ENCODE assay signal across 16 cellular contexts in genomic region chr10:125882596-125882995, GRCh38. TPM values are rescaled to one million over a fixed set of nuclear protein-coding genes. Genes with fewer than 3 reads are reported as not detected.
DNase-seq lines count a peak whose midpoint lies in the region; ATAC-seq and TF ChIP-seq lines count a peak whose summit lies in the region.
"Had no signal": no experiment of that assay in that cellular context is flagged by ENCODE, and none has a peak within 500 bp of the region (broad histone marks: within the 10 kb centered on the region; RNA-seq: fewer than 3 reads in every experiment).

No MANE protein-coding gene starts in this region.

- H3K27ac ChIP-seq in GM23248 (no peak overlapping the region), neural progenitor cell (no peak overlapping the region)
- H3K27ac ChIP-seq: BLaER1, RWPE1 had no signal

- no peaks in the 10 kb centered on the region for H3K27me3 ChIP-seq in GM23248 (replicated peaks; ENCODE audit: insufficient read depth)
- H3K27me3 ChIP-seq in adipocyte (replicated peaks; ENCODE audit: control insufficient read depth, insufficient read depth, low read length), result no peaks in the 10 kb centered on the region
- no peaks in the 10 kb centered on the region for H3K27me3 ChIP-seq in neural progenitor cell
- H3K27me3 ChIP-seq: BLaER1 had no signal

- TF ChIP-seq CTCF in neural progenitor cell (IDR thresholded peaks at IDR 0.05), result no peak

- peaks cover 17% of the 10 kb centered on the region for H3K4me1 ChIP-seq in GM23248 (ENCODE audit: insufficient read depth)
- no peaks in the 10 kb centered on the region for H3K4me1 ChIP-seq in adipocyte (ENCODE audit: control insufficient read depth, insufficient read depth, low read length)
- peaks cover 32% of the 10 kb centered on the region for H3K4me1 ChIP-seq in neural progenitor cell
- H3K4me1 ChIP-seq: BLaER1 had no signal

- H3K27ac Mint-ChIP-seq in neural progenitor cell, result peak overlapping the region; percentile 96
- H3K27ac Mint-ChIP-seq in activated T-helper 1 cell treated with anti-CD3 and anti-CD28 coated beads, Interleukin-12 subunit alpha, Interleukin-12 subunit beta, Interleukin-2, Interleukin-4 antibody, amounts not matched to agents 30 ng/mL and 10 ng/mL and 1 ng/mL, durations not matched to agents 14 hours and 24 hours and 36 hours, result no peak overlapping the region
- H3K27ac Mint-ChIP-seq: CD8-positive, alpha-beta memory T cell had no signal

- H3K4me1 Mint-ChIP-seq in neural progenitor cell, result peaks cover 34% of the 10 kb centered on the region
- H3K4me1 Mint-ChIP-seq in activated T-helper 1 cell treated with anti-CD3 and anti-CD28 coated beads, Interleukin-12 subunit alpha, Interleukin-12 subunit beta, Interleukin-2, Interleukin-4 antibody, amounts not matched to agents 30 ng/mL and 10 ng/mL and 1 ng/mL, durations not matched to agents 14 hours and 24 hours and 36 hours (ENCODE audit: low read depth), result no peaks in the 10 kb centered on the region
- H3K4me1 Mint-ChIP-seq: CD8-positive, alpha-beta memory T cell had no signal

- ATAC-seq in stimulated activated naive CD8-positive, alpha-beta T cell treated with anti-CD3 and anti-CD28 coated beads, Interleukin-15, Interleukin-2, amounts not matched to agents 100 U/mL and 50 U/mL, for 24 hours, result no peak

- H4K20me1 ChIP-seq in GM23248 (ENCODE audit: insufficient read depth) (no peaks in the 10 kb centered on the region), neural progenitor cell (ENCODE audit: low read depth) (no peaks in the 10 kb centered on the region)
- H4K20me1 ChIP-seq: BLaER1 had no signal

- H2AFZ ChIP-seq in GM23248 (no peak overlapping the region), neural progenitor cell (replicated peaks) (no peak overlapping the region)

- H3K4me3 ChIP-seq in GM23248, result no peak overlapping the region
- no peak overlapping the region for H3K4me3 ChIP-seq in adipocyte (ENCODE audit: low read length)
- H3K4me3 ChIP-seq in neural progenitor cell, result no peak overlapping the region
- H3K4me3 ChIP-seq: BLaER1 had no signal

- no peaks in the 10 kb centered on the region for H3K9me3 ChIP-seq in GM23248 (ENCODE audit: low read depth)
- no peaks in the 10 kb centered on the region for H3K9me3 ChIP-seq in adipocyte (ENCODE audit: control insufficient read depth, low read length)
- H3K9me3 ChIP-seq in neural progenitor cell (ENCODE audit: low read depth), result no peaks in the 10 kb centered on the region

- H3K4me2 ChIP-seq in GM23248 (ENCODE audit: unreplicated experiment), result no peak overlapping the region
- peak overlapping the region; percentile 77 for H3K4me2 ChIP-seq in neural progenitor cell
- H3K4me2 ChIP-seq: BLaER1 had no signal

- no peak overlapping the region for H3K9ac ChIP-seq in GM23248
- H3K9ac ChIP-seq in adipocyte (ENCODE audit: low read length), result no peak overlapping the region
- H3K9ac ChIP-seq in neural progenitor cell, result no peak overlapping the region
- H3K9ac ChIP-seq: BLaER1 had no signal

- peaks cover 5% of the 10 kb centered on the region for H3K9me3 Mint-ChIP-seq in neural progenitor cell
- H3K9me3 Mint-ChIP-seq in activated T-helper 1 cell treated with anti-CD3 and anti-CD28 coated beads, Interleukin-12 subunit alpha, Interleukin-12 subunit beta, Interleukin-2, Interleukin-4 antibody, amounts not matched to agents 30 ng/mL and 10 ng/mL and 1 ng/mL, durations not matched to agents 14 hours and 24 hours and 36 hours, result no peaks in the 10 kb centered on the region
- H3K9me3 Mint-ChIP-seq: CD8-positive, alpha-beta memory T cell had no signal

- H3K4me3 Mint-ChIP-seq in neural progenitor cell, result no peak overlapping the region
- no peak overlapping the region for H3K4me3 Mint-ChIP-seq in activated T-helper 1 cell treated with anti-CD3 and anti-CD28 coated beads, Interleukin-12 subunit alpha, Interleukin-12 subunit beta, Interleukin-2, Interleukin-4 antibody, amounts not matched to agents 30 ng/mL and 10 ng/mL and 1 ng/mL, durations not matched to agents 14 hours and 24 hours and 36 hours
- H3K4me3 Mint-ChIP-seq: CD8-positive, alpha-beta memory T cell had no signal

- no peaks in the 10 kb centered on the region for H3K27me3 Mint-ChIP-seq in neural progenitor cell (ENCODE audit: insufficient read depth, low read depth)
- no peaks in the 10 kb centered on the region for H3K27me3 Mint-ChIP-seq in activated T-helper 1 cell treated with anti-CD3 and anti-CD28 coated beads, Interleukin-12 subunit alpha, Interleukin-12 subunit beta, Interleukin-2, Interleukin-4 antibody, amounts not matched to agents 30 ng/mL and 10 ng/mL and 1 ng/mL, durations not matched to agents 14 hours and 24 hours and 36 hours (ENCODE audit: insufficient read depth)

- no peaks in the 10 kb centered on the region for H3K9me2 ChIP-seq in GM23248 (ENCODE audit: insufficient read depth)

- WGBS in GM23248 (ENCODE audit: low coverage in 1 of 2, low lambda C conversion rate in 2 of 2, missing lambda C conversion rate in 2 of 2), 2 experiments, result 94 to 96% methylated on average over 1 of the region's 1 CpG

- in situ Hi-C loops in GM23248 (cut with MboI), result no loop called here

- H3K79me2 ChIP-seq in GM23248 (ENCODE audit: insufficient read depth), result peaks cover 66% of the 10 kb centered on the region
- peaks cover 49% of the 10 kb centered on the region for H3K79me2 ChIP-seq in neural progenitor cell (ENCODE audit: low read depth)

- H3K36me3 ChIP-seq in GM23248 (ENCODE audit: low read depth) (no peaks in the 10 kb centered on the region), adipocyte (ENCODE audit: control insufficient read depth, insufficient read depth, low read length, severe bottlenecking) (peaks cover 32% of the 10 kb centered on the region), neural progenitor cell (no peaks in the 10 kb centered on the region)

- DNase-seq in GM23248 (peak; percentile 17), adipocyte (ENCODE audit: low read depth) (peak; percentile 11), fibroblast of peridontal ligament (ENCODE audit: extremely low read depth) (peak; percentile 23), neural progenitor cell (ENCODE audit: low spot score) (no peak), NAMALWA (ENCODE audit: low spot score) (no peak)
- DNase-seq in activated T-helper 1 cell treated with anti-CD3 and anti-CD28 coated beads, Interleukin-12 subunit alpha, Interleukin-12 subunit beta, Interleukin-2, Interleukin-4 antibody, amounts not matched to agents 30 ng/mL and 10 ng/mL and 1 ng/mL, durations not matched to agents 14 hours and 24 hours and 36 hours (ENCODE audit: low spot score), result no peak
- no peak for DNase-seq in stimulated activated naive CD8-positive, alpha-beta T cell treated with anti-CD3 and anti-CD28 coated beads, Interleukin-15, Interleukin-2, amounts not matched to agents 100 U/mL and 50 U/mL, for 24 hours
- DNase-seq: CD8-positive, alpha-beta memory T cell; MV-4-11; NCI-H1436; NCI-H2081 treated with DMSO at 0.1 percent for 48 hours; NCI-H524 treated with DMSO at 0.1 percent for 48 hours had no signal

- H3F3A ChIP-seq in GM23248 (ENCODE audit: insufficient read depth), result peaks cover 13% of the 10 kb centered on the region; the same call in 1 of the 2 replicates
- H3F3A ChIP-seq in neural progenitor cell (ENCODE audit: low read depth), result peaks cover 36% of the 10 kb centered on the region

- intact Hi-C loops in activated T-helper 1 cell treated with anti-CD3 and anti-CD28 coated beads, Interleukin-12 subunit alpha, Interleukin-12 subunit beta, Interleukin-2, Interleukin-4 antibody, amounts not matched to agents 30 ng/mL and 10 ng/mL and 1 ng/mL, durations not matched to agents 14 hours and 24 hours and 36 hours (cut with micrococcal nuclease), result no loop called here

- peaks cover 24% of the 10 kb centered on the region for H3K36me3 Mint-ChIP-seq in neural progenitor cell
- H3K36me3 Mint-ChIP-seq in activated T-helper 1 cell treated with anti-CD3 and anti-CD28 coated beads, Interleukin-12 subunit alpha, Interleukin-12 subunit beta, Interleukin-2, Interleukin-4 antibody, amounts not matched to agents 30 ng/mL and 10 ng/mL and 1 ng/mL, durations not matched to agents 14 hours and 24 hours and 36 hours (ENCODE audit: low read depth), result peaks cover 6% of the 10 kb centered on the region

RNA-seq across cellular contexts. Expression of gene DHX32, which starts 1.5 kb away (rescaled TPM):
- total RNA-seq in GM23248 (2014; rRNA removed; shearing (Covaris generic)), result 49.6 and 59.8 TPM in 2 replicates
- 33.6 and 34.4 TPM in 2 replicates for polyA plus RNA-seq in GM23248 (2016; fragmentation: Nextera tagmentation; extraction: Ambion mirVana)
- 53.4 and 59.4 TPM in 2 replicates for total RNA-seq in neural progenitor cell (ENCODE audit: low replicate concordance)
- 13.0 and 13.9 TPM in 2 replicates for total RNA-seq in activated T-helper 1 cell treated with anti-CD3 and anti-CD28 coated beads, Interleukin-12 subunit alpha, Interleukin-12 subunit beta, Interleukin-2, Interleukin-4 antibody, amounts not matched to agents 30 ng/mL and 10 ng/mL and 1 ng/mL, durations not matched to agents 14 hours and 24 hours and 36 hours

RNA-seq across cellular contexts. Expression of gene FANK1, which starts 13.8 kb away (rescaled TPM):
- total RNA-seq in GM23248 (2014; rRNA removed; shearing (Covaris generic)), result 4.3 and 13.3 TPM in 2 replicates
- 7.9 and 10.2 TPM in 2 replicates for polyA plus RNA-seq in GM23248 (2016; fragmentation: Nextera tagmentation; extraction: Ambion mirVana)
- total RNA-seq in neural progenitor cell (ENCODE audit: low replicate concordance), result 5.5 and 12.5 TPM in 2 replicates
- not detected in 2 replicates for total RNA-seq in activated T-helper 1 cell treated with anti-CD3 and anti-CD28 coated beads, Interleukin-12 subunit alpha, Interleukin-12 subunit beta, Interleukin-2, Interleukin-4 antibody, amounts not matched to agents 30 ng/mL and 10 ng/mL and 1 ng/mL, durations not matched to agents 14 hours and 24 hours and 36 hours
- total RNA-seq: H1, OCI-LY7 had no signal
- polyA plus RNA-seq: CD8-positive, alpha-beta memory T cell had no signal

RNA-seq across cellular contexts. Expression of gene BCCIP, which starts 59.2 kb away (rescaled TPM):
- 43.9 and 51.7 TPM in 2 replicates for total RNA-seq in GM23248 (2014; rRNA removed; shearing (Covaris generic))
- polyA plus RNA-seq in GM23248 (2016; fragmentation: Nextera tagmentation; extraction: Ambion mirVana), result 92.6 and 96.9 TPM in 2 replicates
- 76.5 and 122 TPM in 2 replicates for total RNA-seq in neural progenitor cell (ENCODE audit: low replicate concordance)
- total RNA-seq in activated T-helper 1 cell treated with anti-CD3 and anti-CD28 coated beads, Interleukin-12 subunit alpha, Interleukin-12 subunit beta, Interleukin-2, Interleukin-4 antibody, amounts not matched to agents 30 ng/mL and 10 ng/mL and 1 ng/mL, durations not matched to agents 14 hours and 24 hours and 36 hours, result 127 and 128 TPM in 2 replicates

RNA-seq across cellular contexts. Expression of gene UROS, which starts 59.5 kb away (rescaled TPM):
- 75.2 and 83.1 TPM in 2 replicates for total RNA-seq in GM23248 (2014; rRNA removed; shearing (Covaris generic))
- polyA plus RNA-seq in GM23248 (2016; fragmentation: Nextera tagmentation; extraction: Ambion mirVana), result 87.8 and 92.2 TPM in 2 replicates
- total RNA-seq in neural progenitor cell (ENCODE audit: low replicate concordance), result 76.3 and 82.2 TPM in 2 replicates
- 49.0 and 57.8 TPM in 2 replicates for total RNA-seq in activated T-helper 1 cell treated with anti-CD3 and anti-CD28 coated beads, Interleukin-12 subunit alpha, Interleukin-12 subunit beta, Interleukin-2, Interleukin-4 antibody, amounts not matched to agents 30 ng/mL and 10 ng/mL and 1 ng/mL, durations not matched to agents 14 hours and 24 hours and 36 hours

Comparison
In these comparisons a context has a peak if more than half of its experiments do, and no peak if none do; other contexts are left out.
1. DNase-seq: peak in GM23248 (single experiment), adipocyte (single experiment) and fibroblast of peridontal ligament (single experiment); none in neural progenitor cell (single experiment), activated T-helper 1 cell treated with anti-CD3 and anti-CD28 coated beads, Interleukin-12 subunit alpha, Interleukin-12 subunit beta, Interleukin-2, Interleukin-4 antibody, amounts not matched to agents 30 ng/mL and 10 ng/mL and 1 ng/mL, durations not matched to agents 14 hours and 24 hours and 36 hours (single experiment), NAMALWA (single experiment) and stimulated activated naive CD8-positive, alpha-beta T cell treated with anti-CD3 and anti-CD28 coated beads, Interleukin-15, Interleukin-2, amounts not matched to agents 100 U/mL and 50 U/mL, for 24 hours (single experiment).